Comparison of ENCODE assay signal across 8 cellular contexts in the genomic region with DNA sequence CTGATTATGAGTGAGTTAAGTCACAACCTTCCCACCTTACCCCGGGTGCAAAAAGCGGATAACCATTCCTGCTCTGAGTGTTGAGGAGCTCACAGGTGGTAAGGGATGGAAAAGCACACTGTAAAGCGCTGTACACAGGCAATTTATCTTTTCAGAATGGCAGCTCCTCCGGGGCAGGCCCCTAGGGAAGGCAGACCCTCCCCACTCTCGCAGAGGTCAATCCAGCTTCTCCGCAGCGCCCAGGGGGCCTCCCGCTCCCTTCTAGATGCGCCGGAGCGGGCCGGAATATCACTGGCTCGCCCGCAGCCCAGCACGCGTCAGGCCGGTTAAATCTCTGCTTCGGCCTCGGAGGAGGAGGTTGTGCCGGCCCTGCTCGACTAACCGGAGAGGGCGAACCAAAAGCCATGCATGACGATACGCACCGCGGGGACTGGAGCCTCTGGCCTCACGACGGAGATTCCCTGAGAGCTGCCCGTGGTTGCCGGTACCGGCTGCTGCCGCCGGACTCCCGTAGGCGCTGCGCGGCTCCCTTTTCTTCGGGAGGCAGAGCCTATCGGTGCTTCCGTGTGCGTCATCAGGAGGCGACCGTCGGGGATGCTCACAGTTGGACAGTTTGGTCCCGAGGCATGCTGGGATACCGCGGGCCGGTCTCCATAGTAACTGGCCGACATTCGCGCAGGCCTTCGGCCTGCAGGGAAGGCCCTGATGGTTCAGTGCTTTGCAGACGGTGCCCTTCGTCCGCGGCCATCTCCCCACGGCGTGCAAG. TPM values are rescaled to one million over a fixed set of nuclear protein-coding genes. Genes with fewer than 3 reads are reported as not detected.
A peak's percentile ranks its signal among the peaks of the same experiment; 100 is the strongest.
DNase-seq lines count a peak whose midpoint lies in the region; ATAC-seq, FAIRE-seq and TF ChIP-seq lines count a peak whose summit lies in the region.

Gene BRMS1 (minus strand): TSS at position 555 of the 766 bp plus-strand sequence. CDS start 2,870 bp downstream, outside the sequence.

- no peaks in the 10 kb centered on the region for H3K9me3 Mint-ChIP-seq in type B pancreatic cell

- FAIRE-seq in GM12891 (lab: Jason Lieb, UNC): peak; percentile 92

- ATAC-seq in HG02840 (IDR thresholded peaks at IDR 0.05; ENCODE audit: low FRiP score, unreplicated experiment) (peak; percentile 82), heart right ventricle (peak; percentile 84 to 96 (median 92))

- WGBS in adrenal gland, 4 donors: 0 to 1% (median 0%) methylated on average over 14 to 59 of the region's 59 CpGs
- 0% methylated on average over 59 of the region's 59 CpGs for WGBS in heart right ventricle, 2 donors

- peak; percentile 96 for DNase-seq in GM12891 (ENCODE audit: insufficient read length, low spot score)
- peak; percentile 79 for DNase-seq in NCI-H146 treated with DMSO at 0.1 percent for 48 hours (lab: John Stamatoyannopoulos, UW; ENCODE audit: unreplicated experiment)
- peak; percentile 88 to 97 (median 93) for DNase-seq in T-helper 1 cell
- DNase-seq in adrenal gland: peak; percentile 97 to 100 (median 99)
- DNase-seq in heart right ventricle: peak; percentile 98 to 99
- DNase-seq in posterior cingulate gyrus: peak; percentile 95 to 99 (median 98)
- peak; percentile 95 for DNase-seq in type B pancreatic cell (ENCODE audit: extremely low spot score, unreplicated experiment)

- peaks cover 5% of the 10 kb centered on the region for H3K27me3 Mint-ChIP-seq in type B pancreatic cell

- peak in 3 of 6 experiments; percentile 24 to 50 (median 46) for TF ChIP-seq CTCF in adrenal gland (IDR thresholded peaks at IDR 0.05)
- TF ChIP-seq CTCF in heart right ventricle (IDR thresholded peaks at IDR 0.05): peak in 4 of 9 donors; percentile 14 to 33 (median 20)
- TF ChIP-seq CTCF in type B pancreatic cell (conservative IDR thresholded peaks at IDR 0.05): peak; percentile 41

- H3K36me3 Mint-ChIP-seq in type B pancreatic cell: peaks cover 4% of the 10 kb centered on the region

- H3K4me1 ChIP-seq in adrenal gland (replicated peaks in 1 of 2) (peaks cover 28 to 32% of the 10 kb centered on the region in 2 donors), heart right ventricle (peaks cover 16 to 48% (median 39%) of the 10 kb centered on the region in 9 donors)

- H3K4me3 ChIP-seq in adrenal gland (peak within 1 kb of the TSS; percentile 50 to 74 (median 55)), heart right ventricle (peak within 1 kb of the TSS; percentile 81 to 100 (median 94))

- peak; percentile 93 for TF ChIP-seq POLR2A in GM12891 (IDR thresholded peaks at IDR 0.05; ENCODE audit: low read depth, low read length)
- peak; percentile 67 to 88 for TF ChIP-seq POLR2A in adrenal gland (IDR thresholded peaks at IDR 0.05)

- H3K4me3 Mint-ChIP-seq in type B pancreatic cell: peak within 1 kb of the TSS; percentile 97

- H3K4me1 Mint-ChIP-seq in type B pancreatic cell (ENCODE audit: unreplicated experiment): peaks cover 23% of the 10 kb centered on the region

- peak within 1 kb of the TSS in 4 of 5 donors; percentile 53 to 86 (median 69) for H3K27ac ChIP-seq in adrenal gland
- peak within 1 kb of the TSS in 9 of 10 donors; percentile 61 to 88 (median 84) for H3K27ac ChIP-seq in heart right ventricle

- no peaks in the 10 kb centered on the region for H3K9me3 ChIP-seq in adrenal gland (replicated peaks in 1 of 3)
- H3K9me3 ChIP-seq in heart right ventricle: no peaks in the 10 kb centered on the region

- H3K36me3 ChIP-seq in adrenal gland (replicated peaks in 1 of 2): peaks cover 0 to 26% of the 10 kb centered on the region in 2 donors
- H3K36me3 ChIP-seq in heart right ventricle: peaks cover 2 to 35% (median 20%) of the 10 kb centered on the region in 9 donors

- peak within 1 kb of the TSS; percentile 97 for H3K27ac Mint-ChIP-seq in type B pancreatic cell

- intact Hi-C loops in adrenal gland (cut with DNase I) (loop anchor here in 1 of 2 donors (5.0 kb wide), 1 partner anchor 37 kb away; no protein-coding TSS in a partner anchor), heart right ventricle (cut with DNase I) (loop anchor here in 4 of 10 donors (5.0 kb wide), 3 partner anchors 32 to 43 kb away; no protein-coding TSS in a partner anchor), posterior cingulate gyrus (cut with DNase I) (no loop called here)

- H3K27me3 ChIP-seq in adrenal gland (no peaks in the 10 kb centered on the region), heart right ventricle (peaks cover 0 to 5% (median 0%) of the 10 kb centered on the region in 7 donors)

TF ChIP-seq in GM12891, 5 proteins besides CTCF, POLR2A, EP300 and RAD21:
- TF ChIP-seq POU2F2 (IDR thresholded peaks at IDR 0.05; ENCODE audit: low read depth, low read length) (peak; percentile 70), TAF1 (IDR thresholded peaks at IDR 0.05; ENCODE audit: low read depth, low read length) (peak; percentile 63), SPI1 (IDR thresholded peaks at IDR 0.05; ENCODE audit: low read depth, low read length) (no peak), POLR2AphosphoS5 (IDR thresholded peaks at IDR 0.05; ENCODE audit: low read depth, low read length) (peak; percentile 86)

RNA-seq across cellular contexts. Expression of gene BRMS1, which starts in this region (rescaled TPM):
- 38.6 TPM for polyA plus RNA-seq in GM12891 (2012; ENCODE audit: low read depth, missing spikeins)
- total RNA-seq in adrenal gland (10 to 100 TPM; 22.4 to 52.4 (median 40.2) TPM), heart right ventricle (10 to 100 TPM; 10.6 to 17.6 (median 12.9) TPM), type B pancreatic cell (ENCODE audit: low replicate concordance) (35.1 and 42.4 TPM in 2 replicates)
- polyA plus RNA-seq in adrenal gland (10 to 100 TPM; 41.1 to 55.3 (median 53.8) TPM), heart right ventricle (10 to 100 TPM; 25.2 to 73.9 TPM)

Comparison
In these comparisons a context has a peak if more than half of its experiments do, and no peak if none do; other contexts are left out.
1. Peak in every context shown above with its lines: DNase-seq, ATAC-seq, H3K4me3 ChIP-seq and H3K27ac ChIP-seq.